ENCODE assay signal across 18 cellular contexts in the genomic region with DNA sequence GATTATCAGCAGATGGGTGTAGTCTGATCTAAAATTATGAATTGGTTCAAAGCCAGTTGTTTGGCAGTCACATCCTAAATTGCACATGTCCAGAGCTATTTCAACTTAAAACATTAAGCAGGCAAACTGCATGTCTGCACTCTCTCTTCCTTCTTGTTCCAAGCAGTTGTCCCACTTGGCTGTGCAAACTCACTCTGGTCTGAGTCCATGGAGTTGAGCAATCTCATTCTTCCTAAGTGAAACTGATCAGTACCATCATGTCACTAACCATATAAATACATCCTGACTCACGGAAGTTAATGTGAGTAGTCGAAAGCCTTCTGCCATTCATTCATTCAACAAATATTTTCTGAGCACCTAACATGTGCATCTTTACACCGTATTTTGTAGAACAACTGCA.
DNase-seq lines count a peak whose midpoint lies in the region; ATAC-seq and TF ChIP-seq lines count a peak whose summit lies in the region.
"Had no signal": no experiment of that assay in that cellular context is flagged by ENCODE, and none has a peak within 500 bp of the region (broad histone marks: within the 10 kb centered on the region; RNA-seq: fewer than 3 reads in every experiment).

No MANE protein-coding gene starts in this region.

- POLR2A ChIA-PET in IMR-90 (lab: Charles Lee; ENCODE audit: unreplicated experiment) (no interaction called here), A673 (lab: Charles Lee; ENCODE audit: low non-redundant PET) (no interaction called here)

- H3K4me1 ChIP-seq in ACC112 (ENCODE audit: control insufficient read depth, insufficient read depth, low read length, unreplicated experiment) (peaks cover 22% of the 10 kb centered on the region), IMR-90 (ENCODE audit: control insufficient read depth, insufficient read depth, low read length) (no peaks in the 10 kb centered on the region), lower lobe of right lung (no peaks in the 10 kb centered on the region), A673 (ENCODE audit: insufficient read depth, low read length, poor library complexity, severe bottlenecking) (no peaks in the 10 kb centered on the region), osteoblast (ENCODE audit: insufficient read depth, low read length) (no peaks in the 10 kb centered on the region)
- H3K4me1 ChIP-seq: uterus had no signal

- no peak overlapping the region for H2AK9ac ChIP-seq in IMR-90 (replicated peaks; ENCODE audit: low read depth, low read length, poor library complexity)

- H3K4me3 ChIP-seq in ACC112 (ENCODE audit: low read depth, low read length), result no peak overlapping the region
- no peak overlapping the region for H3K4me3 ChIP-seq in IMR-90 (ENCODE audit: insufficient read depth, low read depth, low read length)
- no peak overlapping the region for H3K4me3 ChIP-seq in lower lobe of right lung
- no peak overlapping the region for H3K4me3 ChIP-seq in A673 (ENCODE audit: low read depth, low read length, poor library complexity, severe bottlenecking)
- H3K4me3 ChIP-seq in osteoblast (ENCODE audit: insufficient read depth, low read length), result no peak overlapping the region
- H3K4me3 ChIP-seq: cardiac muscle cell, skin epidermis, uterus had no signal

- in situ Hi-C loops in IMR-90 (cut with MboI; ENCODE audit: low sequenced_read_pairs), result no loop called here

- no peak overlapping the region for H2AK5ac ChIP-seq in IMR-90 (ENCODE audit: low read depth, low read length)

- H3K27me3 ChIP-seq in ACC112 (ENCODE audit: insufficient read depth, low read length), result no peaks in the 10 kb centered on the region
- H3K27me3 ChIP-seq in IMR-90 (ENCODE audit: control insufficient read depth, insufficient read depth, low read length), result no peaks in the 10 kb centered on the region
- H3K27me3 ChIP-seq in lower lobe of right lung (ENCODE audit: low read depth), result no peaks in the 10 kb centered on the region
- H3K27me3 ChIP-seq in A673 (replicated peaks; ENCODE audit: insufficient read depth, low read depth, low read length, poor library complexity), result no peaks in the 10 kb centered on the region
- no peaks in the 10 kb centered on the region for H3K27me3 ChIP-seq in osteoblast (ENCODE audit: insufficient read depth, low read length)
- H3K27me3 ChIP-seq: cardiac muscle cell, uterus had no signal

- no peak overlapping the region for H2BK120ac ChIP-seq in IMR-90 (ENCODE audit: low read depth, low read length)

- H2AFZ ChIP-seq in ACC112 (ENCODE audit: low read length, unreplicated experiment) (peak overlapping the region; percentile 41), IMR-90 (replicated peaks; ENCODE audit: low read length, poor library complexity) (no peak overlapping the region), osteoblast (ENCODE audit: low read length) (no peak overlapping the region)

- no peak for TF ChIP-seq RAD21 in IMR-90 (IDR thresholded peaks at IDR 0.05; ENCODE audit: low read length)

- DNase-seq in IMR-90 (peak; percentile 39), epithelial cell of prostate (ENCODE audit: low read depth, low spot score) (peak; percentile 70), lower lobe of right lung (no peak), A673 (ENCODE audit: low spot score) (no peak), substantia nigra (lab: John Stamatoyannopoulos, UW) (no peak), osteoblast (ENCODE audit: insufficient read length, low spot score, missing footprints) (no peak), NCI-H128 (lab: John Stamatoyannopoulos, UW; ENCODE audit: unreplicated experiment) (no peak)
- DNase-seq: activated CD4-positive, alpha-beta T cell treated with anti-CD3 and anti-CD28 coated beads, Interleukin-2, amount 50 U/mL, for 1 hour; DND-41; natural killer cell; NCI-H2081; NK-92 treated with Interleukin-12 subunit alpha and Interleukin-12 subunit beta, amount 100 ng/mL, for 24 hours; T-helper 1 cell had no signal

- no peak overlapping the region for H2BK5ac ChIP-seq in IMR-90 (ENCODE audit: low read depth, low read length, poor library complexity, severe bottlenecking)

- H3K27ac ChIP-seq in ACC112 (ENCODE audit: low read depth, low read length), result no peak overlapping the region
- H3K27ac ChIP-seq in IMR-90 (ENCODE audit: insufficient read depth, low read length), result no peak overlapping the region
- peak overlapping the region; percentile 16 for H3K27ac ChIP-seq in epithelial cell of prostate
- no peak overlapping the region for H3K27ac ChIP-seq in lower lobe of right lung
- no peak overlapping the region for H3K27ac ChIP-seq in A673 (ENCODE audit: low read depth, low read length, poor library complexity, severe bottlenecking)
- no peak overlapping the region for H3K27ac ChIP-seq in substantia nigra (ENCODE audit: low read depth, low read length, poor library complexity, severe bottlenecking)
- no peak overlapping the region for H3K27ac ChIP-seq in osteoblast (ENCODE audit: low read depth, low read length)
- H3K27ac ChIP-seq: cardiac muscle cell, skin epidermis, uterus had no signal

- H3K18ac ChIP-seq in IMR-90 (ENCODE audit: low read depth, low read length), result no peak overlapping the region

- dilution Hi-C loops in IMR-90 (cut with HindIII; ENCODE audit: low sequenced_read_pairs, unreplicated experiment), result no loop called here

- H4K8ac ChIP-seq in IMR-90 (ENCODE audit: low read depth in 2 of 2, low read length in 2 of 2), result no peak overlapping the region

- no peak overlapping the region for H3K9ac ChIP-seq in IMR-90 (ENCODE audit: low read depth, low read length)

- no peak overlapping the region for H4K5ac ChIP-seq in IMR-90 (ENCODE audit: low read depth, low read length)

- ATAC-seq in IMR-90 (ENCODE audit: low read depth) (no peak), lower lobe of right lung (peak; percentile 62 to 76)
- ATAC-seq: activated T-helper 17 cell treated with anti-CD3 and anti-CD28 coated beads, Interleukin-2, amount 50 U/mL, for 72 hours; natural killer cell had no signal

- H3K79me2 ChIP-seq in ACC112 (ENCODE audit: control insufficient read depth, insufficient read depth, low read length, unreplicated experiment) (no peaks in the 10 kb centered on the region), osteoblast (ENCODE audit: insufficient read depth, low read length) (no peaks in the 10 kb centered on the region)

- H3K23ac ChIP-seq in IMR-90 (ENCODE audit: low read depth, low read length), result no peak overlapping the region

- no CpG with 5 or more reads among the region's 3 CpGs for WGBS in IMR-90 (ENCODE audit: extremely low coverage in 2 of 2, insufficient read length in 1 of 2), 2 experiments

- TF ChIP-seq CTCF in IMR-90 (conservative IDR thresholded peaks at IDR 0.05; ENCODE audit: low read depth, low read length) (no peak), lower lobe of right lung (IDR thresholded peaks at IDR 0.05) (no peak), A673 (conservative IDR thresholded peaks at IDR 0.05; ENCODE audit: low read depth, low read length) (no peak), osteoblast (IDR thresholded peaks at IDR 0.05; ENCODE audit: extremely low read depth, low read depth, low read length) (no peak)

- no peak overlapping the region for H3K4ac ChIP-seq in IMR-90 (ENCODE audit: low read depth, low read length)

- H4K91ac ChIP-seq in IMR-90 (ENCODE audit: insufficient read depth, low read depth, low read length), result no peak overlapping the region

- no peaks in the 10 kb centered on the region for H3K36me3 ChIP-seq in ACC112 (ENCODE audit: insufficient read depth, low read length)
- H3K36me3 ChIP-seq in IMR-90 (ENCODE audit: control insufficient read depth, insufficient read depth, low read length), result no peaks in the 10 kb centered on the region
- no peaks in the 10 kb centered on the region for H3K36me3 ChIP-seq in lower lobe of right lung
- no peaks in the 10 kb centered on the region for H3K36me3 ChIP-seq in A673 (ENCODE audit: insufficient read depth, low read length, poor library complexity, severe bottlenecking)
- no peaks in the 10 kb centered on the region for H3K36me3 ChIP-seq in osteoblast (ENCODE audit: insufficient read depth, low read length)
- H3K36me3 ChIP-seq: cardiac muscle cell, uterus had no signal

- BruUV-seq in IMR-90 (replicated peaks; lab: Mats Ljungman, UMichigan), result no TSS peak
- BruUV-seq in A673 (replicated peaks; lab: Mats Ljungman, UMichigan), result no TSS peak

- H3K79me1 ChIP-seq in IMR-90 (ENCODE audit: low read depth in 1 of 2, low read length in 2 of 2), result no peaks in the 10 kb centered on the region

- intact Hi-C loops in IMR-90 (cut with micrococcal nuclease), result no loop called here
- intact Hi-C loops in lower lobe of right lung (cut with DNase I), result no loop called here
- intact Hi-C loops in A673 (cut with micrococcal nuclease; ENCODE audit: unreplicated experiment), result no loop called here

- no peaks in the 10 kb centered on the region for H4K20me1 ChIP-seq in IMR-90 (ENCODE audit: insufficient read depth, low read length)
- H4K20me1 ChIP-seq in osteoblast (ENCODE audit: insufficient read depth, low read length), result no peaks in the 10 kb centered on the region

- H3K9me3 ChIP-seq in IMR-90 (ENCODE audit: control insufficient read depth, insufficient read depth, low read length), result no peaks in the 10 kb centered on the region
- no peaks in the 10 kb centered on the region for H3K9me3 ChIP-seq in lower lobe of right lung
- H3K9me3 ChIP-seq in A673 (ENCODE audit: low read depth, low read length, poor library complexity, severe bottlenecking), result no peaks in the 10 kb centered on the region
- no peaks in the 10 kb centered on the region for H3K9me3 ChIP-seq in osteoblast (ENCODE audit: low read depth, low read length)
- H3K9me3 ChIP-seq: uterus had no signal

- H3K4me2 ChIP-seq in IMR-90 (ENCODE audit: low read depth, low read length) (no peak overlapping the region), osteoblast (ENCODE audit: insufficient read depth, low read length) (no peak overlapping the region)

- no peaks in the 10 kb centered on the region for H3K9me1 ChIP-seq in IMR-90 (ENCODE audit: insufficient read depth, low read length)

- no peak for TF ChIP-seq POLR2A in IMR-90 (IDR thresholded peaks at IDR 0.05; ENCODE audit: low read depth, low read length)

- H3K14ac ChIP-seq in IMR-90 (replicated peaks; ENCODE audit: low read depth, low read length), result no peak overlapping the region

- no peak overlapping the region for H3K56ac ChIP-seq in IMR-90 (ENCODE audit: extremely low read depth, insufficient read depth, low read length)

- CTCF ChIA-PET in IMR-90 (lab: Yijun Ruan, JAX), result interaction anchor here (0.6 kb wide), 1 partner anchor 1383 kb away, joined by 3 read pairs; no protein-coding TSS in a partner anchor
- CTCF ChIA-PET in A673 (lab: Charles Lee), result no interaction called here

- no peak overlapping the region for H2BK20ac ChIP-seq in IMR-90 (ENCODE audit: low read depth, low read length)

- H2BK15ac ChIP-seq in IMR-90 (ENCODE audit: low read depth, low read length), result no peak overlapping the region

TF ChIP-seq in IMR-90, 13 proteins besides CTCF, POLR2A, EP300 and RAD21:
- TF ChIP-seq RFX5 (IDR thresholded peaks at IDR 0.05; ENCODE audit: low read depth, low read length), result no peak
- TF ChIP-seq CEBPB (IDR thresholded peaks at IDR 0.05; ENCODE audit: low read depth, low read length), result peak; percentile 69
TF ChIP-seq in IMR-90: peak in this region for 1.

Comparison
In these comparisons a context has a peak if more than half of its experiments do, and no peak if none do; other contexts are left out.
1. DNase-seq: peak in IMR-90 (single experiment) and epithelial cell of prostate (single experiment); none in lower lobe of right lung (single experiment), A673 (single experiment), substantia nigra (0 of 49), osteoblast (single experiment) and NCI-H128 (single experiment).